8 cellular contexts compared by ENCODE assay signal in genomic region chr2:239280296-239281017, GRCh38.
DNase-seq lines count a peak whose midpoint lies in the region; ATAC-seq, FAIRE-seq and TF ChIP-seq lines count a peak whose summit lies in the region.
"Not testable (repeated sequence)": the region's sequence is repeated elsewhere in the genome, so short reads cannot be mapped to it uniquely, and the experiment has no call there.

No MANE protein-coding gene starts in this region.

- H3K9ac ChIP-seq in muscle layer of colon (ENCODE audit: low read length) = not testable (repeated sequence)

- not testable (repeated sequence) for H3K36me3 ChIP-seq in ACC112 (ENCODE audit: insufficient read depth, low read length); muscle layer of colon (ENCODE audit: insufficient read depth, low read length)

- ATAC-seq in activated CD4-positive, CD25-positive, alpha-beta regulatory T cell treated with anti-CD3 and anti-CD28 coated beads, Interleukin-2, amount 50 U/mL, for 24 hours = peak; percentile 75 to 79
- peak; percentile 87 for ATAC-seq in foreskin keratinocyte

- TF ChIP-seq CTCF in astrocyte of the cerebellum (IDR thresholded peaks at IDR 0.05; ENCODE audit: low read depth, low read length, missing control alignments); foreskin keratinocyte (conservative IDR thresholded peaks at IDR 0.05): not testable (repeated sequence)

- in situ Hi-C loops in astrocyte of the cerebellum (cut with HindIII; ENCODE audit: low sequenced_read_pairs) = not testable (repeated sequence)

- peaks cover 18% of the 10 kb centered on the region for H3K79me2 ChIP-seq in ACC112 (ENCODE audit: control insufficient read depth, insufficient read depth, low read length, unreplicated experiment)

- H3K4me3 ChIP-seq in ACC112 (ENCODE audit: low read depth, low read length); astrocyte of the cerebellum (ENCODE audit: low read depth, low read length); muscle layer of colon (ENCODE audit: low read depth in 1 of 2, low read length in 2 of 2): not testable (repeated sequence)

- DNase-seq in H54 (ENCODE audit: insufficient read length, low spot score) (peak; percentile 88), NCI-H748 (lab: John Stamatoyannopoulos, UW; ENCODE audit: unreplicated experiment) (peak; percentile 19), astrocyte of the cerebellum (ENCODE audit: low read depth) (peak; percentile 26), foreskin keratinocyte (peak; percentile 45 to 73)
- peak; percentile 68 for DNase-seq in stimulated activated CD8-positive, alpha-beta memory T cell treated with anti-CD3 and anti-CD28 coated beads, Interleukin-4, amount 100 ng/mL, for 48 hours

- H3K4me1 ChIP-seq in ACC112 (ENCODE audit: control insufficient read depth, insufficient read depth, low read length, unreplicated experiment) (peaks cover 41% of the 10 kb centered on the region), muscle layer of colon (ENCODE audit: insufficient read depth, low read length) (peaks cover 75% of the 10 kb centered on the region)
- H3K4me1 ChIP-seq in foreskin keratinocyte = not testable (repeated sequence)

- FAIRE-seq in H54 (lab: Jason Lieb, UNC) = not testable (repeated sequence)

- not testable (repeated sequence) for H3K27me3 ChIP-seq in ACC112 (ENCODE audit: insufficient read depth, low read length); foreskin keratinocyte; muscle layer of colon (ENCODE audit: control insufficient read depth in 1 of 2, insufficient read depth in 2 of 2, low read length in 2 of 2)

- H3K27ac ChIP-seq in ACC112 (ENCODE audit: low read depth, low read length) (peak overlapping the region; percentile 95), foreskin keratinocyte (peak overlapping the region; percentile 70), muscle layer of colon (ENCODE audit: low read depth, low read length) (peak overlapping the region; percentile 66)

- not testable (repeated sequence) for H3K9me3 ChIP-seq in muscle layer of colon (ENCODE audit: low read length)

- not testable (repeated sequence) for H2AFZ ChIP-seq in ACC112 (ENCODE audit: low read length, unreplicated experiment)

- TF ChIP-seq POLR2A in H54 (IDR thresholded peaks at IDR 0.05; ENCODE audit: low read depth, low read length) = not testable (repeated sequence)

Comparison
In these comparisons a context has a peak if more than half of its experiments do, and no peak if none do; other contexts are left out.
1. DNase-seq: peak in every context shown above with its lines; median percentile 88 in H54; 68 in stimulated activated CD8-positive, alpha-beta memory T cell treated with anti-CD3 and anti-CD28 coated beads, Interleukin-4, amount 100 ng/mL, for 48 hours; 59 in foreskin keratinocyte; 26 in astrocyte of the cerebellum; 19 in NCI-H748.